In genomic region chr10:43689955-43690771, GRCh38 we compare ENCODE assay signal across 8 cellular contexts. TPM values are rescaled to one million over a fixed set of nuclear protein-coding genes. Genes with fewer than 3 reads are reported as not detected.
DNase-seq lines count a peak whose midpoint lies in the region; ATAC-seq lines count a peak whose summit lies in the region.

No MANE protein-coding gene starts in this region.

- peak overlapping the region; percentile 95 for H2BK120ac ChIP-seq in mesenchymal stem cell (ENCODE audit: low read depth, low read length)

- no peaks in the 10 kb centered on the region for H3K9me3 ChIP-seq in effector memory CD4-positive, alpha-beta T cell (ENCODE audit: control insufficient read depth, low read length)
- H3K9me3 ChIP-seq in mesenchymal stem cell (ENCODE audit: control insufficient read depth, low read length) = no peaks in the 10 kb centered on the region

- H2BK12ac ChIP-seq in mesenchymal stem cell (ENCODE audit: low read length in 2 of 2) = peak overlapping the region; percentile 71 to 76

- no peak overlapping the region for H3K23ac ChIP-seq in mesenchymal stem cell (ENCODE audit: low read length in 2 of 2)

- H3K27ac ChIP-seq in effector memory CD4-positive, alpha-beta T cell (ENCODE audit: insufficient read depth, low read length, poor library complexity, severe bottlenecking) = no peak overlapping the region
- H3K27ac ChIP-seq in mesenchymal stem cell (ENCODE audit: low read length, poor library complexity, severe bottlenecking) = no peak overlapping the region

- no peak overlapping the region for H2BK5ac ChIP-seq in mesenchymal stem cell (ENCODE audit: low read depth, low read length, poor library complexity, severe bottlenecking)

- H3K4ac ChIP-seq in mesenchymal stem cell (ENCODE audit: low read depth in 1 of 2, low read length in 2 of 2) = peak overlapping the region; percentile 49 to 85

- peak overlapping the region; percentile 86 for H4K8ac ChIP-seq in mesenchymal stem cell (ENCODE audit: low read length)

- H3K14ac ChIP-seq in mesenchymal stem cell (ENCODE audit: low read length in 2 of 2) = peak overlapping the region in 1 of 2 experiments; percentile 80

- H3K4me3 ChIP-seq in effector memory CD4-positive, alpha-beta T cell (ENCODE audit: insufficient read depth, low read depth, low read length, poor library complexity, severe bottlenecking) = peak overlapping the region; percentile 81
- peak overlapping the region; percentile 60 to 89 for H3K4me3 ChIP-seq in mesenchymal stem cell (ENCODE audit: insufficient read depth in 1 of 2, low read depth in 1 of 2, low read length in 2 of 2)

- H4K91ac ChIP-seq in mesenchymal stem cell (ENCODE audit: low read length) = peak overlapping the region; percentile 96

- H3K18ac ChIP-seq in mesenchymal stem cell (ENCODE audit: low read depth in 1 of 2, low read length in 2 of 2) = peak overlapping the region; percentile 82 to 90

- peak overlapping the region; percentile 90 for H3K9ac ChIP-seq in mesenchymal stem cell (ENCODE audit: low read length)

- DNase-seq in ACHN = peak; percentile 68
- DNase-seq in NCI-H524 treated with DMSO at 0.1 percent for 48 hours (lab: John Stamatoyannopoulos, UW) = peak; percentile 3
- peak; percentile 66 to 89 (median 81) for DNase-seq in activated CD8-positive, alpha-beta memory T cell treated with anti-CD3 and anti-CD28 coated beads for 48 hours (ENCODE audit: low read depth in 2 of 3, low spot score in 2 of 3)
- DNase-seq in effector memory CD4-positive, alpha-beta T cell = peak; percentile 46 to 57 (median 57)
- peak; percentile 71 for DNase-seq in mesenchymal stem cell
- peak; percentile 71 to 76 (median 75) for DNase-seq in stimulated activated CD4-positive, alpha-beta T cell treated with anti-CD3 and anti-CD28 coated beads, TNF-alpha, amount 100 ng/mL, for 48 hours (ENCODE audit: low read depth in 3 of 3)

- no peak overlapping the region for H2AK5ac ChIP-seq in mesenchymal stem cell (ENCODE audit: low read length, severe bottlenecking)

- H2AFZ ChIP-seq in mesenchymal stem cell (ENCODE audit: low read depth, low read length) = peak overlapping the region; percentile 83

- no peaks in the 10 kb centered on the region for H3K79me1 ChIP-seq in mesenchymal stem cell (replicated peaks; ENCODE audit: low read length, poor library complexity, severe bottlenecking)

- H3K4me2 ChIP-seq in mesenchymal stem cell (ENCODE audit: low read length, poor library complexity, severe bottlenecking) = peak overlapping the region; percentile 87

- H3K27me3 ChIP-seq in effector memory CD4-positive, alpha-beta T cell (replicated peaks; ENCODE audit: control insufficient read depth, insufficient read depth, low read length, poor library complexity, severe bottlenecking) = no peaks in the 10 kb centered on the region
- H3K27me3 ChIP-seq in mesenchymal stem cell (ENCODE audit: control insufficient read depth in 1 of 2, insufficient read depth in 1 of 2, low read length in 2 of 2) = peaks cover 4 to 10% of the 10 kb centered on the region in 2 experiments

- peaks cover 8% of the 10 kb centered on the region for H3K4me1 ChIP-seq in effector memory CD4-positive, alpha-beta T cell (ENCODE audit: control insufficient read depth, insufficient read depth, low read length, poor library complexity, severe bottlenecking)
- peaks cover 14% of the 10 kb centered on the region for H3K4me1 ChIP-seq in mesenchymal stem cell (ENCODE audit: control insufficient read depth, insufficient read depth, low read depth, low read length)

- ATAC-seq in GM18517 (IDR thresholded peaks at IDR 0.05; ENCODE audit: unreplicated experiment) = peak; percentile 96
- ATAC-seq in HG03060 (IDR thresholded peaks at IDR 0.05; ENCODE audit: low read depth, unreplicated experiment) = peak; percentile 82

- 5% methylated on average over 63 of the region's 65 CpGs for WGBS in mesenchymal stem cell

- in situ Hi-C loops in ACHN (cut with HindIII; ENCODE audit: low pct_ligation_motif_present, low pct_unique_long_range_greater_than_20kb, low sequenced_read_pairs) = no loop called here

- no peaks in the 10 kb centered on the region for H3K36me3 ChIP-seq in effector memory CD4-positive, alpha-beta T cell (ENCODE audit: control insufficient read depth, insufficient read depth, low read length)
- H3K36me3 ChIP-seq in mesenchymal stem cell (ENCODE audit: control insufficient read depth in 1 of 2, insufficient read depth in 2 of 2, low read depth in 1 of 2, low read length in 2 of 2) = no peaks in the 10 kb centered on the region

- peak overlapping the region; percentile 82 for H2BK15ac ChIP-seq in mesenchymal stem cell (ENCODE audit: low read depth, poor library complexity, severe bottlenecking)

RNA-seq across cellular contexts. Expression of gene ZNF32, which starts 41.5 kb away (rescaled TPM):
- 24.7 TPM for polyA plus RNA-seq in mesenchymal stem cell (2013, experiment 1 of 2)
- polyA plus RNA-seq in mesenchymal stem cell (2013, experiment 2 of 2) = 25.4 TPM

Comparison
In these comparisons a context has a peak if more than half of its experiments do, and no peak if none do; other contexts are left out.
1. DNase-seq: peak in every context shown above with its lines; median percentile 81 in activated CD8-positive, alpha-beta memory T cell treated with anti-CD3 and anti-CD28 coated beads for 48 hours; 75 in stimulated activated CD4-positive, alpha-beta T cell treated with anti-CD3 and anti-CD28 coated beads, TNF-alpha, amount 100 ng/mL, for 48 hours; 71 in mesenchymal stem cell; 68 in ACHN; 57 in effector memory CD4-positive, alpha-beta T cell; 3 in NCI-H524 treated with DMSO at 0.1 percent for 48 hours.